ENCODE assay signal across 9 cellular contexts in the genomic region with DNA sequence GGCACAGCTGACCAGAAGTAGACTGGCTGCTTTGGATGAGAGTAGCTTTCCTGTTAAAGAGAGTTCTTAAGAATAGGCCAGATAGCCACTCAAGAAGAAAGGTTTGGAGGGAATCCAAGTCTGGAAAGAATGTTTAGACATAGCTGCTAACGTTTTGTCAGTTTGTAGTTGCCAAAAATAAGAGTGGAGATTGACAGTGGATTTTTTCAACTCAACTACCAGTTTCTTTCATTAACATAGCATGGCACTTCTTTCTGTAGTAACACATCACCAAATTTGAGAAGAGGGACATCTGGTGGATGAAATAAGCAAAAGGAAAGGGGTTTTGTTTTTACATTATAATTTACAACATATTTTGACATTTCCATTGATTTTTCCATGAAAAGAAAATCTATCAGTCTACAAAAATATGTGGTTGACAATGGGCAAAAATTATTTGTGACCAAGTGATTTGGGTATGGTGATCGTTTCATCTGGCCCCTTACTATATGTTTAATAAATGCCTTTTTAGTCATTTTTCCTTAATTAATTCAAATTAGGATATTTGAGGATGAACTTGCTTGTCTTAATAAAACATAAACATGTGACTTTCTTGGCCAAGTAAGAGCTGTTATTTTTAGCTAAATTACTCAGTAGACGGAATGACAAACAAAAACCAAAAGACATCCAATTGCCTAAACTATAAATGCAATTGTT.
DNase-seq lines count a peak whose midpoint lies in the region; ATAC-seq and TF ChIP-seq lines count a peak whose summit lies in the region.
"Had no signal": no experiment of that assay in that cellular context is flagged by ENCODE, and none has a peak within 500 bp of the region (broad histone marks: within the 10 kb centered on the region; RNA-seq: fewer than 3 reads in every experiment).

No MANE protein-coding gene starts in this region.

- H3K4me1 Mint-ChIP-seq in natural killer cell treated with Interleukin-12 subunit alpha and Interleukin-12 subunit beta and Interleukin-15 and Interleukin-18, amount 100 ng/mL, for 72 hours (ENCODE audit: low read depth in 2 of 2): no peaks in the 10 kb centered on the region

- H3K27ac ChIP-seq in mammary epithelial cell (ENCODE audit: insufficient read depth, low read depth, low read length) (no peak overlapping the region), aorta (ENCODE audit: low read depth in 1 of 2, low read length in 2 of 2) (no peak overlapping the region)
- H3K27ac ChIP-seq: parathyroid adenoma had no signal

- peak; percentile 25 to 62 for TF ChIP-seq CTCF in mammary epithelial cell (conservative IDR thresholded peaks at IDR 0.05 in 1 of 2, IDR thresholded peaks at IDR 0.05 in 1 of 2; ENCODE audit: extremely low read depth in 1 of 2, insufficient read depth in 1 of 2, low read depth in 1 of 2, low read length in 2 of 2)

- intact Hi-C loops in mammary epithelial cell (cut with micrococcal nuclease): loop anchor here (1.0 to 5.0 kb wide), 3 partner anchors 116 to 259 kb away; no protein-coding TSS in a partner anchor
- intact Hi-C loops in aorta (cut with DNase I): loop anchor here (2.0 to 5.0 kb wide), 2 partner anchors 117 kb away; no protein-coding TSS in a partner anchor

- no peaks in the 10 kb centered on the region for H3K9me3 Mint-ChIP-seq in natural killer cell treated with Interleukin-12 subunit alpha and Interleukin-12 subunit beta and Interleukin-15 and Interleukin-18, amount 100 ng/mL, for 72 hours

- H3K4me3 Mint-ChIP-seq in natural killer cell treated with Interleukin-12 subunit alpha and Interleukin-12 subunit beta and Interleukin-15 and Interleukin-18, amount 100 ng/mL, for 72 hours: no peak overlapping the region

- no peaks in the 10 kb centered on the region for H4K20me1 ChIP-seq in mammary epithelial cell (ENCODE audit: insufficient read depth, low read length)

- H3K36me3 ChIP-seq in mammary epithelial cell (ENCODE audit: insufficient read depth, low read length) (no peaks in the 10 kb centered on the region), aorta (ENCODE audit: control insufficient read depth in 1 of 2, insufficient read depth in 2 of 2, low read length in 1 of 2) (no peaks in the 10 kb centered on the region)

- CTCF ChIA-PET in mammary epithelial cell (lab: Charles Lee; ENCODE audit: low non-redundant PET): interaction anchor here (0.6 kb wide), 1 partner anchor 110 kb away, joined by 3 read pairs; no protein-coding TSS in a partner anchor

- DNase-seq in DMS153 (lab: John Stamatoyannopoulos, UW): peak; percentile 1
- peak; percentile 9 for DNase-seq in KBM-7
- DNase-seq in mammary epithelial cell: peak; percentile 8
- peak; percentile 52 for DNase-seq in midbrain (lab: John Stamatoyannopoulos, UW)
- DNase-seq in natural killer cell treated with Interleukin-12 subunit alpha and Interleukin-12 subunit beta and Interleukin-15 and Interleukin-18, amount 100 ng/mL, for 72 hours (ENCODE audit: low spot score): no peak
- DNase-seq in GM19240 (ENCODE audit: insufficient read length, low spot score): no peak
- no peak for DNase-seq in aorta

- no peak overlapping the region for H3K27ac Mint-ChIP-seq in natural killer cell treated with Interleukin-12 subunit alpha and Interleukin-12 subunit beta and Interleukin-15 and Interleukin-18, amount 100 ng/mL, for 72 hours

- WGBS in mammary epithelial cell (ENCODE audit: low coverage, missing lambda C conversion rate): 37% methylated on average over 3 of the region's 3 CpGs
- 10 to 16% methylated on average over 3 of the region's 3 CpGs for WGBS in aorta, 2 donors

- BruUV-seq in mammary epithelial cell (replicated peaks; lab: Mats Ljungman, UMichigan): no TSS peak

- no peaks in the 10 kb centered on the region for H3K36me3 Mint-ChIP-seq in natural killer cell treated with Interleukin-12 subunit alpha and Interleukin-12 subunit beta and Interleukin-15 and Interleukin-18, amount 100 ng/mL, for 72 hours

- in situ Hi-C loops in KBM-7 (cut with MboI; ENCODE audit: low pct_unique_long_range_greater_than_20kb, low sequenced_read_pairs) (no loop called here), mammary epithelial cell (cut with MboI; ENCODE audit: low sequenced_read_pairs in 2 of 2) (loop anchor here in 1 of 2 donors (10.0 kb wide), 1 partner anchor 115 kb away; no protein-coding TSS in a partner anchor)

- no peak for ATAC-seq in natural killer cell treated with Interleukin-12 subunit alpha and Interleukin-12 subunit beta and Interleukin-15 and Interleukin-18, amount 100 ng/mL, for 72 hours
- ATAC-seq in HG03378 (IDR thresholded peaks at IDR 0.05; ENCODE audit: unreplicated experiment) (no peak), aorta (ENCODE audit: low FRiP score) (no peak)

- H3K27me3 Mint-ChIP-seq in natural killer cell treated with Interleukin-12 subunit alpha and Interleukin-12 subunit beta and Interleukin-15 and Interleukin-18, amount 100 ng/mL, for 72 hours: no peaks in the 10 kb centered on the region

- H3K27me3 ChIP-seq in mammary epithelial cell (ENCODE audit: insufficient read depth, low read length) (peaks cover 2% of the 10 kb centered on the region), aorta (ENCODE audit: control insufficient read depth in 1 of 2, insufficient read depth in 2 of 2, low read length in 1 of 2) (no peaks in the 10 kb centered on the region)

- no peak overlapping the region for H3K9ac ChIP-seq in mammary epithelial cell (ENCODE audit: insufficient read depth, low read length)
- H3K9ac ChIP-seq: parathyroid adenoma had no signal

- H3K9me3 ChIP-seq in mammary epithelial cell (replicated peaks; ENCODE audit: insufficient read depth, low read length) (no peaks in the 10 kb centered on the region), aorta (ENCODE audit: control insufficient read depth, low read length) (no peaks in the 10 kb centered on the region)

- no peaks in the 10 kb centered on the region for H3K4me1 ChIP-seq in mammary epithelial cell (ENCODE audit: insufficient read depth, low read length)
- peaks cover 0 to 12% of the 10 kb centered on the region in 2 donors for H3K4me1 ChIP-seq in aorta (ENCODE audit: control insufficient read depth in 1 of 2, insufficient read depth in 2 of 2, low read length in 2 of 2)
- H3K4me1 ChIP-seq: parathyroid adenoma had no signal

- H3K4me3 ChIP-seq in mammary epithelial cell (replicated peaks in 1 of 3; ENCODE audit: insufficient read depth in 1 of 3, low read depth in 2 of 3, low read length in 3 of 3): no peak overlapping the region
- no peak overlapping the region for H3K4me3 ChIP-seq in aorta (ENCODE audit: low read length in 2 of 2)

- no peak overlapping the region for H2AFZ ChIP-seq in mammary epithelial cell (ENCODE audit: low read depth, low read length)
- H2AFZ ChIP-seq: parathyroid adenoma had no signal

- no peak overlapping the region for H3K4me2 ChIP-seq in mammary epithelial cell (ENCODE audit: insufficient read depth, low read depth, low read length)

- H3K79me2 ChIP-seq in mammary epithelial cell (ENCODE audit: insufficient read depth, low read length): no peaks in the 10 kb centered on the region
- H3K79me2 ChIP-seq: parathyroid adenoma had no signal

- dilution Hi-C loops in mammary epithelial cell (cut with HindIII; ENCODE audit: low sequenced_read_pairs): no loop called here

Comparison
In these comparisons a context has a peak if more than half of its experiments do, and no peak if none do; other contexts are left out.
1. DNase-seq: peak in DMS153 (single experiment), KBM-7 (single experiment), mammary epithelial cell (single experiment) and midbrain (single experiment); none in natural killer cell treated with Interleukin-12 subunit alpha and Interleukin-12 subunit beta and Interleukin-15 and Interleukin-18, amount 100 ng/mL, for 72 hours (single experiment), GM19240 (single experiment) and aorta (0 of 2).